In genomic region chr3:32428092-32429068, GRCh38 we compare ENCODE assay signal across 8 cellular contexts. TPM values are rescaled to one million over a fixed set of nuclear protein-coding genes. Genes with fewer than 3 reads are reported as not detected.
DNase-seq lines count a peak whose midpoint lies in the region; ATAC-seq and TF ChIP-seq lines count a peak whose summit lies in the region.

No MANE protein-coding gene starts in this region.

- no peaks in the 10 kb centered on the region for H3K27me3 Mint-ChIP-seq in activated naive CD4-positive, alpha-beta T cell treated with anti-CD3 and anti-CD28 coated beads for 36 hours (ENCODE audit: low read depth)
- no peaks in the 10 kb centered on the region for H3K27me3 Mint-ChIP-seq in WTC11 (ENCODE audit: low read depth)
- no peaks in the 10 kb centered on the region for H3K27me3 Mint-ChIP-seq in stimulated activated naive B cell treated with anti-CD40 and anti-IgM and Interleukin-4, amounts not matched to agents 10 μg/mL and 1 μg/mL and 100 μg/mL, for 72 hours

- CTCF ChIA-PET in activated naive CD4-positive, alpha-beta T cell treated with anti-CD3 and anti-CD28 coated beads for 36 hours (lab: Charles Lee) = interaction anchor here (0.5 to 1.7 kb wide), 7 partner anchors 9 to 118 kb away, joined by 3 to 9 read pairs (median 4); no protein-coding TSS in a partner anchor
- CTCF ChIA-PET in WTC11 (lab: Charles Lee) = interaction anchor here (1.5 kb wide), 1 partner anchor 39 kb away, joined by 5 read pairs; no protein-coding TSS in a partner anchor

- peaks cover 5% of the 10 kb centered on the region for H3K36me3 Mint-ChIP-seq in activated naive CD4-positive, alpha-beta T cell treated with anti-CD3 and anti-CD28 coated beads for 36 hours (ENCODE audit: low read depth)
- no peaks in the 10 kb centered on the region for H3K36me3 Mint-ChIP-seq in WTC11
- H3K36me3 Mint-ChIP-seq in stimulated activated naive B cell treated with anti-CD40 and anti-IgM and Interleukin-4, amounts not matched to agents 10 μg/mL and 1 μg/mL and 100 μg/mL, for 72 hours = peaks cover 17 to 27% of the 10 kb centered on the region in 2 donors

- H3K9me3 Mint-ChIP-seq in activated naive CD4-positive, alpha-beta T cell treated with anti-CD3 and anti-CD28 coated beads for 36 hours = no peaks in the 10 kb centered on the region
- no peaks in the 10 kb centered on the region for H3K9me3 Mint-ChIP-seq in WTC11
- H3K9me3 Mint-ChIP-seq in stimulated activated naive B cell treated with anti-CD40 and anti-IgM and Interleukin-4, amounts not matched to agents 10 μg/mL and 1 μg/mL and 100 μg/mL, for 72 hours = no peaks in the 10 kb centered on the region

- no peak for DNase-seq in activated naive CD4-positive, alpha-beta T cell treated with anti-CD3 and anti-CD28 coated beads for 36 hours
- DNase-seq in activated naive CD4-positive, alpha-beta T cell treated with anti-CD3 and anti-CD28 coated beads, Interleukin-2, amount 50 U/mL, for 16 hours = no peak
- DNase-seq in WTC11 (ENCODE audit: low spot score) (no peak), COR-L47 (lab: John Stamatoyannopoulos, UW) (no peak), GF-D8 (lab: John Stamatoyannopoulos, UW) (no peak), coronary artery (ENCODE audit: low spot score) (no peak)
- no peak for DNase-seq in stimulated activated naive B cell treated with anti-CD40 and anti-IgM and Interleukin-4, amounts not matched to agents 10 μg/mL and 1 μg/mL and 100 μg/mL, for 72 hours

- POLR2A ChIA-PET in WTC11 (lab: Charles Lee) = interaction anchor here (0.6 kb wide), 1 partner anchor 57 kb away, joined by 3 read pairs; no protein-coding TSS in a partner anchor

- H3K27ac Mint-ChIP-seq in activated naive CD4-positive, alpha-beta T cell treated with anti-CD3 and anti-CD28 coated beads for 36 hours = peak overlapping the region; percentile 99
- H3K27ac Mint-ChIP-seq in WTC11 = peak overlapping the region; percentile 35; the same call in 1 of the 2 replicates
- H3K27ac Mint-ChIP-seq in stimulated activated naive B cell treated with anti-CD40 and anti-IgM and Interleukin-4, amounts not matched to agents 10 μg/mL and 1 μg/mL and 100 μg/mL, for 72 hours = peak overlapping the region; percentile 52

- peaks cover 89% of the 10 kb centered on the region for H3K4me1 Mint-ChIP-seq in activated naive CD4-positive, alpha-beta T cell treated with anti-CD3 and anti-CD28 coated beads for 36 hours (ENCODE audit: low read depth)
- H3K4me1 Mint-ChIP-seq in WTC11 = 0 out of 2 replicates have a peak, but pooled peaks cover 2% of the 10 kb centered on the region
- peaks cover 61 to 92% of the 10 kb centered on the region in 2 donors for H3K4me1 Mint-ChIP-seq in stimulated activated naive B cell treated with anti-CD40 and anti-IgM and Interleukin-4, amounts not matched to agents 10 μg/mL and 1 μg/mL and 100 μg/mL, for 72 hours

- ATAC-seq in HG03039 (IDR thresholded peaks at IDR 0.05; ENCODE audit: unreplicated experiment) = peak; percentile 63
- peak; percentile 48 for ATAC-seq in WTC11
- ATAC-seq in stimulated activated naive B cell treated with anti-CD40 and anti-IgM and Interleukin-4, amounts not matched to agents 10 μg/mL and 1 μg/mL and 100 μg/mL, for 72 hours (replicated peaks) = peak; percentile 43 to 52

- intact Hi-C loops in activated naive CD4-positive, alpha-beta T cell treated with anti-CD3 and anti-CD28 coated beads for 36 hours (cut with micrococcal nuclease) = loop anchor here (10.0 kb wide), 1 partner anchor 894 kb away; the partner anchor contains the start of gene STT3B

- H3K4me3 ChIP-seq in coronary artery = no peak overlapping the region

- TF ChIP-seq CTCF in WTC11 (IDR thresholded peaks at IDR 0.05) = no peak
- TF ChIP-seq CTCF in coronary artery (IDR thresholded peaks at IDR 0.05) = no peak

- no peak overlapping the region for H3K27ac ChIP-seq in coronary artery

- peak overlapping the region; percentile 67 for H3K4me3 Mint-ChIP-seq in activated naive CD4-positive, alpha-beta T cell treated with anti-CD3 and anti-CD28 coated beads for 36 hours
- H3K4me3 Mint-ChIP-seq in WTC11 = no peak overlapping the region
- H3K4me3 Mint-ChIP-seq in stimulated activated naive B cell treated with anti-CD40 and anti-IgM and Interleukin-4, amounts not matched to agents 10 μg/mL and 1 μg/mL and 100 μg/mL, for 72 hours = peak overlapping the region; percentile 23 to 57

TF ChIP-seq in WTC11, 78 proteins besides CTCF, POLR2A, EP300 and RAD21:
- TF ChIP-seq, protein P1, sequence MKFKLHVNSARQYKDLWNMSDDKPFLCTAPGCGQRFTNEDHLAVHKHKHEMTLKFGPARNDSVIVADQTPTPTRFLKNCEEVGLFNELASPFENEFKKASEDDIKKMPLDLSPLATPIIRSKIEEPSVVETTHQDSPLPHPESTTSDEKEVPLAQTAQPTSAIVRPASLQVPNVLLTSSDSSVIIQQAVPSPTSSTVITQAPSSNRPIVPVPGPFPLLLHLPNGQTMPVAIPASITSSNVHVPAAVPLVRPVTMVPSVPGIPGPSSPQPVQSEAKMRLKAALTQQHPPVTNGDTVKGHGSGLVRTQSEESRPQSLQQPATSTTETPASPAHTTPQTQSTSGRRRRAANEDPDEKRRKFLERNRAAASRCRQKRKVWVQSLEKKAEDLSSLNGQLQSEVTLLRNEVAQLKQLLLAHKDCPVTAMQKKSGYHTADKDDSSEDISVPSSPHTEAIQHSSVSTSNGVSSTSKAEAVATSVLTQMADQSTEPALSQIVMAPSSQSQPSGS (CRISPR knock-in tag; IDR thresholded peaks at IDR 0.05; ENCODE audit: borderline replicate concordance, low read depth) = no peak
- TF ChIP-seq ZNF396 (CRISPR knock-in tag; IDR thresholded peaks at IDR 0.05; ENCODE audit: borderline replicate concordance) (no peak), TCF7 (CRISPR knock-in tag; IDR thresholded peaks at IDR 0.05; ENCODE audit: low read depth) (no peak), NFATC4 (CRISPR knock-in tag; IDR thresholded peaks at IDR 0.05) (no peak), SMAD3 (CRISPR knock-in tag; IDR thresholded peaks at IDR 0.05; ENCODE audit: borderline replicate concordance) (no peak), ZNF219 (CRISPR knock-in tag; IDR thresholded peaks at IDR 0.05; ENCODE audit: borderline replicate concordance) (no peak), ZNF121 (CRISPR knock-in tag; IDR thresholded peaks at IDR 0.05) (no peak), PREB (CRISPR knock-in tag; IDR thresholded peaks at IDR 0.05; ENCODE audit: borderline replicate concordance) (no peak), ZNF263 (CRISPR knock-in tag; IDR thresholded peaks at IDR 0.05; ENCODE audit: low read depth) (no peak), SMAD4 (CRISPR knock-in tag; IDR thresholded peaks at IDR 0.05) (no peak), ZNF423 (CRISPR knock-in tag; IDR thresholded peaks at IDR 0.05) (no peak), PRRX2 (CRISPR knock-in tag; IDR thresholded peaks at IDR 0.05) (no peak)
- TF ChIP-seq, protein P2, sequence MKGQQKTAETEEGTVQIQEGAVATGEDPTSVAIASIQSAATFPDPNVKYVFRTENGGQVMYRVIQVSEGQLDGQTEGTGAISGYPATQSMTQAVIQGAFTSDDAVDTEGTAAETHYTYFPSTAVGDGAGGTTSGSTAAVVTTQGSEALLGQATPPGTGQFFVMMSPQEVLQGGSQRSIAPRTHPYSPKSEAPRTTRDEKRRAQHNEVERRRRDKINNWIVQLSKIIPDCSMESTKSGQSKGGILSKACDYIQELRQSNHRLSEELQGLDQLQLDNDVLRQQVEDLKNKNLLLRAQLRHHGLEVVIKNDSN (CRISPR knock-in tag; IDR thresholded peaks at IDR 0.05) = no peak
- TF ChIP-seq, protein P3, sequence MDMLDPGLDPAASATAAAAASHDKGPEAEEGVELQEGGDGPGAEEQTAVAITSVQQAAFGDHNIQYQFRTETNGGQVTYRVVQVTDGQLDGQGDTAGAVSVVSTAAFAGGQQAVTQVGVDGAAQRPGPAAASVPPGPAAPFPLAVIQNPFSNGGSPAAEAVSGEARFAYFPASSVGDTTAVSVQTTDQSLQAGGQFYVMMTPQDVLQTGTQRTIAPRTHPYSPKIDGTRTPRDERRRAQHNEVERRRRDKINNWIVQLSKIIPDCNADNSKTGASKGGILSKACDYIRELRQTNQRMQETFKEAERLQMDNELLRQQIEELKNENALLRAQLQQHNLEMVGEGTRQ (CRISPR knock-in tag; IDR thresholded peaks at IDR 0.05) = no peak
- TF ChIP-seq, protein P4, sequence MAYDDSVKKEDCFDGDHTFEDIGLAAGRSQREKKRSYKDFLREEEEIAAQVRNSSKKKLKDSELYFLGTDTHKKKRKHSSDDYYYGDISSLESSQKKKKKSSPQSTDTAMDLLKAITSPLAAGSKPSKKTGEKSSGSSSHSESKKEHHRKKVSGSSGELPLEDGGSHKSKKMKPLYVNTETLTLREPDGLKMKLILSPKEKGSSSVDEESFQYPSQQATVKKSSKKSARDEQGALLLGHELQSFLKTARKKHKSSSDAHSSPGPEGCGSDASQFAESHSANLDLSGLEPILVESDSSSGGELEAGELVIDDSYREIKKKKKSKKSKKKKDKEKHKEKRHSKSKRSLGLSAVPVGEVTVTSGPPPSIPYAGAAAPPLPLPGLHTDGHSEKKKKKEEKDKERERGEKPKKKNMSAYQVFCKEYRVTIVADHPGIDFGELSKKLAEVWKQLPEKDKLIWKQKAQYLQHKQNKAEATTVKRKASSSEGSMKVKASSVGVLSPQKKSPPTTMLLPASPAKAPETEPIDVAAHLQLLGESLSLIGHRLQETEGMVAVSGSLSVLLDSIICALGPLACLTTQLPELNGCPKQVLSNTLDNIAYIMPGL (CRISPR knock-in tag; IDR thresholded peaks at IDR 0.05) = no peak

RNA-seq across cellular contexts. Expression of gene CMTM7, which starts 36.7 kb away (rescaled TPM):
- 10 to 100 TPM; 59.1 to 60.2 TPM for total RNA-seq in activated naive CD4-positive, alpha-beta T cell treated with anti-CD3 and anti-CD28 coated beads for 36 hours
- total RNA-seq in WTC11 (2021) = 19.9 to 24.0 TPM (median 23.4 TPM) in 3 replicates

Comparison
In these comparisons a context has a peak if more than half of its experiments do, and no peak if none do; other contexts are left out.
1. H3K27ac Mint-ChIP-seq: peak in every context shown above with its lines; median percentile 99 in activated naive CD4-positive, alpha-beta T cell treated with anti-CD3 and anti-CD28 coated beads for 36 hours; 52 in stimulated activated naive B cell treated with anti-CD40 and anti-IgM and Interleukin-4, amounts not matched to agents 10 μg/mL and 1 μg/mL and 100 μg/mL, for 72 hours; 35 in WTC11.